ENCODE assay signal across 7 cellular contexts in genomic region chr18:74290831-74291770, GRCh38. TPM values are rescaled to one million over a fixed set of nuclear protein-coding genes. Genes with fewer than 3 reads are reported as not detected.
DNase-seq lines count a peak whose midpoint lies in the region; TF ChIP-seq lines count a peak whose summit lies in the region.

No MANE protein-coding gene starts in this region.

- in situ Hi-C loops in GM13976 (cut with MboI; ENCODE audit: low sequenced_read_pairs, unreplicated experiment) = no loop called here

- DNase-seq in GM13976 (ENCODE audit: low spot score) (peak; percentile 34), NCI-H1105 (lab: John Stamatoyannopoulos, UW) (peak; percentile 57), adrenal gland (peak in 1 of 7 donors; percentile 25), AML-193 (lab: John Stamatoyannopoulos, UW) (no peak), GM19240 (ENCODE audit: insufficient read length, low spot score) (no peak)
- DNase-seq in stimulated activated CD8-positive, alpha-beta memory T cell treated with anti-CD3 and anti-CD28 coated beads, Interleukin-4, amount 100 ng/mL, for 48 hours = peak; percentile 30

- TF ChIP-seq POLR2A in adrenal gland (IDR thresholded peaks at IDR 0.05) = no peak

- peaks cover 6 to 25% of the 10 kb centered on the region in 2 donors for H3K4me1 ChIP-seq in adrenal gland (replicated peaks in 1 of 2)

- WGBS in adrenal gland, 4 donors = 7 to 25% (median 12%) methylated on average over 24 to 83 of the region's 83 CpGs

- H3K4me3 ChIP-seq in adrenal gland (peak overlapping the region; percentile 59 to 86 (median 72)), iPS-18c (ENCODE audit: insufficient read depth, low read depth, low read length) (peak overlapping the region; percentile 91)

- peak overlapping the region in 3 of 5 donors; percentile 34 to 68 (median 34) for H3K27ac ChIP-seq in adrenal gland

- H3K27me3 ChIP-seq in adrenal gland = no peaks in the 10 kb centered on the region

- TF ChIP-seq CTCF in GM13976 (IDR thresholded peaks at IDR 0.05; ENCODE audit: borderline replicate concordance, control extremely low read depth, extremely low read depth, insufficient read depth, missing control alignments) = no peak
- TF ChIP-seq CTCF in adrenal gland (IDR thresholded peaks at IDR 0.05) = no peak

- no peaks in the 10 kb centered on the region for H3K36me3 ChIP-seq in adrenal gland (replicated peaks in 1 of 2)

- intact Hi-C loops in adrenal gland (cut with DNase I) = no loop called here

- H3K9me3 ChIP-seq in adrenal gland (replicated peaks in 1 of 3) (no peaks in the 10 kb centered on the region), iPS-18c (ENCODE audit: control insufficient read depth, insufficient read depth, low read length) (peaks cover 5% of the 10 kb centered on the region)

RNA-seq across cellular contexts. Expression of gene CYB5A, which starts 0.7 kb away (rescaled TPM):
- 100 to 1,000 TPM in 5 of 8 donors, 10 to 100 TPM in 3; 70.8 to 193 (median 130) TPM for total RNA-seq in adrenal gland
- 100 to 1,000 TPM in 1 of 3 donors, 10 to 100 TPM in 2; 62.0 to 207 (median 84.4) TPM for polyA plus RNA-seq in adrenal gland

RNA-seq across cellular contexts. Expression of gene C18orf63, which starts 24.5 kb away (rescaled TPM):
- total RNA-seq in adrenal gland = not detected
- not detected for polyA plus RNA-seq in adrenal gland

Comparison
In these comparisons a context has a peak if more than half of its experiments do, and no peak if none do; other contexts are left out.
1. DNase-seq: peak in GM13976 (single experiment), NCI-H1105 (single experiment) and stimulated activated CD8-positive, alpha-beta memory T cell treated with anti-CD3 and anti-CD28 coated beads, Interleukin-4, amount 100 ng/mL, for 48 hours (single experiment); none in AML-193 (0 of 2) and GM19240 (single experiment).